Comparison of ENCODE assay signal across 18 cellular contexts in genomic region chr7:126493801-126494200, GRCh38.
DNase-seq lines count a peak whose midpoint lies in the region; ATAC-seq, FAIRE-seq and TF ChIP-seq lines count a peak whose summit lies in the region.
"Had no signal": no experiment of that assay in that cellular context is flagged by ENCODE, and none has a peak within 500 bp of the region (broad histone marks: within the 10 kb centered on the region; RNA-seq: fewer than 3 reads in every experiment).

No MANE protein-coding gene starts in this region.

- no peak overlapping the region for H3K4me2 ChIP-seq in GM12878 (ENCODE audit: control insufficient read depth, insufficient read depth)

- no peaks in the 10 kb centered on the region for H4K20me1 ChIP-seq in GM12878 (ENCODE audit: control insufficient read depth, insufficient read depth)

- H3K27me3 Mint-ChIP-seq in activated T-cell treated with anti-CD3 and anti-CD28 coated beads, Interleukin-2, amount 50 U/mL, for 4 hours (ENCODE audit: low read depth): no peaks in the 10 kb centered on the region
- H3K27me3 Mint-ChIP-seq: B cell; CD4-positive, alpha-beta T cell had no signal

- no peaks in the 10 kb centered on the region for H3K36me3 ChIP-seq in GM12878 (ENCODE audit: control insufficient read depth in 2 of 2, insufficient read depth in 2 of 2, low read length in 1 of 2)

- SMC1A ChIA-PET in GM12878 (lab: Charles Lee; ENCODE audit: uncharacterized antibody, unreplicated experiment): interaction anchor here (0.5 to 2.0 kb wide), 15 partner anchors 9 to 1136 kb away, joined by 3 to 12 read pairs (median 3); no protein-coding TSS in a partner anchor

- no peaks in the 10 kb centered on the region for H3K27me3 ChIP-seq in GM12878 (replicated peaks in 1 of 2; ENCODE audit: control insufficient read depth in 2 of 2, insufficient read depth in 2 of 2, low read length in 1 of 2)

- peak; percentile 24 for FAIRE-seq in GM12892 (lab: Jason Lieb, UNC)
- FAIRE-seq in GM12878 (lab: Jason Lieb, UNC): no peak
- FAIRE-seq: A204.1, H54, K562 had no signal

- POLR2A ChIA-PET in GM12878 (lab: Charles Lee): no interaction called here

- ATAC-seq in GM18511 (IDR thresholded peaks at IDR 0.05; ENCODE audit: unreplicated experiment) (peak; percentile 75), HG02798 (IDR thresholded peaks at IDR 0.05; ENCODE audit: poor library complexity, unreplicated experiment) (peak; percentile 46), GM12878 (no peak)
- ATAC-seq in activated T-cell treated with anti-CD3 and anti-CD28 coated beads, Interleukin-2, amount 50 U/mL, for 4 hours: no peak
- ATAC-seq in stimulated activated naive CD8-positive, alpha-beta T cell treated with anti-CD3 and anti-CD28 coated beads, Interleukin-15, Interleukin-2, amounts not matched to agents 100 U/mL and 50 U/mL, for 24 hours: no peak
- ATAC-seq: HCT116, K562 had no signal

- no TSS peak for BruUV-seq in GM12878 (replicated peaks; lab: Mats Ljungman, UMichigan)

- H3K27ac ChIP-seq in GM12878 (ENCODE audit: control insufficient read depth, insufficient read depth): no peak overlapping the region
- H3K27ac ChIP-seq: GM23248, HL-60 had no signal

- TF ChIP-seq EP300 in GM12878 (IDR thresholded peaks at IDR 0.05; ENCODE audit: borderline replicate concordance in 1 of 2, control insufficient read depth in 1 of 2, low read depth in 2 of 2, low read length in 2 of 2): no peak

- no peaks in the 10 kb centered on the region for H3K9me3 Mint-ChIP-seq in activated T-cell treated with anti-CD3 and anti-CD28 coated beads, Interleukin-2, amount 50 U/mL, for 4 hours
- H3K9me3 Mint-ChIP-seq: CD4-positive, alpha-beta T cell had no signal

- TF ChIP-seq CTCF in GM12878 (IDR thresholded peaks at IDR 0.05 in 2 of 3, conservative IDR thresholded peaks at IDR 0.05 in 1 of 3; ENCODE audit: control insufficient read depth in 2 of 3, extremely low read depth in 1 of 3, insufficient read depth in 1 of 3, low read depth in 3 of 3, low read length in 3 of 3): no peak

- H3K9ac ChIP-seq in GM12878 (ENCODE audit: control insufficient read depth, insufficient read depth, low read length): no peak overlapping the region
- H3K9ac ChIP-seq: GM23248 had no signal

- no peak overlapping the region for H3K4me3 Mint-ChIP-seq in activated T-cell treated with anti-CD3 and anti-CD28 coated beads, Interleukin-2, amount 50 U/mL, for 4 hours
- H3K4me3 Mint-ChIP-seq: B cell; CD4-positive, alpha-beta T cell had no signal

- CTCF ChIA-PET in GM12878 (lab: Yijun Ruan, JAX): interaction anchor here (1.2 kb wide), 1 partner anchor 24 kb away, joined by 3 read pairs; no protein-coding TSS in a partner anchor

- no peaks in the 10 kb centered on the region for H3K36me3 Mint-ChIP-seq in activated T-cell treated with anti-CD3 and anti-CD28 coated beads, Interleukin-2, amount 50 U/mL, for 4 hours (ENCODE audit: insufficient read depth)

- no peaks in the 10 kb centered on the region; the same call in 2 of the 3 replicates for H3K9me3 ChIP-seq in GM12878 (replicated peaks; ENCODE audit: control insufficient read depth, insufficient read depth, low read length)

- DNase-seq in GM12892 (ENCODE audit: insufficient read length) (no peak), GM12878 (ENCODE audit: low read depth, low spot score) (no peak), Kasumi-1 (lab: John Stamatoyannopoulos, UW) (no peak)
- DNase-seq in activated T-cell treated with anti-CD3 and anti-CD28 coated beads, Interleukin-2, amount 50 U/mL, for 4 hours: no peak
- no peak for DNase-seq in stimulated activated naive CD8-positive, alpha-beta T cell treated with anti-CD3 and anti-CD28 coated beads, Interleukin-15, Interleukin-2, amounts not matched to agents 100 U/mL and 50 U/mL, for 24 hours
- DNase-seq: C1 segment of cervical spinal cord; Calu3; CD4-positive, alpha-beta T cell; DMS 273 treated with DMSO at 0.1 percent for 48 hours; GM23248 had no signal

- no peaks in the 10 kb centered on the region for H3K79me2 ChIP-seq in GM12878 (ENCODE audit: control insufficient read depth, insufficient read depth, low read length)

- H2AFZ ChIP-seq in GM12878 (ENCODE audit: control insufficient read depth, low read depth, low read length): peak overlapping the region; percentile 33; the same call in 1 of the 2 replicates
- H2AFZ ChIP-seq: GM23248 had no signal

- H3K4me3 ChIP-seq in GM12878: no peak overlapping the region
- H3K4me3 ChIP-seq: GM23248, K562 had no signal

- no peaks in the 10 kb centered on the region for H3K4me1 ChIP-seq in GM12878 (ENCODE audit: control insufficient read depth, insufficient read depth, low read length)

- no peak for TF ChIP-seq RAD21 in GM12878 (IDR thresholded peaks at IDR 0.05; ENCODE audit: insufficient read depth, low read depth, low read length)

- TF ChIP-seq POLR2A in GM12892 (IDR thresholded peaks at IDR 0.05; ENCODE audit: low read depth, low read length) (no peak), GM12878 (IDR thresholded peaks at IDR 0.05; ENCODE audit: low read depth, low read length) (no peak)

- RAD21 ChIA-PET in GM12878 (lab: Charles Lee; ENCODE audit: unreplicated experiment): interaction anchor here (1.1 kb wide), 1 partner anchor 41 kb away, joined by 4 read pairs; no protein-coding TSS in a partner anchor

- in situ Hi-C loops in GM12878 (cut with MboI): no loop called here

- intact Hi-C loops in GM12878 (cut with micrococcal nuclease; ENCODE audit: unreplicated experiment): no loop called here

- H3K4me1 Mint-ChIP-seq in activated T-cell treated with anti-CD3 and anti-CD28 coated beads, Interleukin-2, amount 50 U/mL, for 4 hours (ENCODE audit: low read depth): no peaks in the 10 kb centered on the region
- H3K4me1 Mint-ChIP-seq: B cell had no signal

- 4% methylated on average over 2 of the region's 2 CpGs for WGBS in GM12878 (ENCODE audit: insufficient coverage, insufficient replicate concordance, low lambda C conversion rate, missing lambda C conversion rate)

TF ChIP-seq in GM12878, 131 proteins besides CTCF, POLR2A, EP300 and RAD21:
- no peak for TF ChIP-seq ASH2L (IDR thresholded peaks at IDR 0.05; ENCODE audit: borderline replicate concordance, low read depth)

Comparison
In these comparisons a context has a peak if more than half of its experiments do, and no peak if none do; other contexts are left out.
1. ATAC-seq: peak in GM18511 (single experiment) and HG02798 (single experiment); none in GM12878 (single experiment), activated T-cell treated with anti-CD3 and anti-CD28 coated beads, Interleukin-2, amount 50 U/mL, for 4 hours (0 of 2) and stimulated activated naive CD8-positive, alpha-beta T cell treated with anti-CD3 and anti-CD28 coated beads, Interleukin-15, Interleukin-2, amounts not matched to agents 100 U/mL and 50 U/mL, for 24 hours (single experiment).